3 cellular contexts compared by ENCODE assay signal in the genomic region with DNA sequence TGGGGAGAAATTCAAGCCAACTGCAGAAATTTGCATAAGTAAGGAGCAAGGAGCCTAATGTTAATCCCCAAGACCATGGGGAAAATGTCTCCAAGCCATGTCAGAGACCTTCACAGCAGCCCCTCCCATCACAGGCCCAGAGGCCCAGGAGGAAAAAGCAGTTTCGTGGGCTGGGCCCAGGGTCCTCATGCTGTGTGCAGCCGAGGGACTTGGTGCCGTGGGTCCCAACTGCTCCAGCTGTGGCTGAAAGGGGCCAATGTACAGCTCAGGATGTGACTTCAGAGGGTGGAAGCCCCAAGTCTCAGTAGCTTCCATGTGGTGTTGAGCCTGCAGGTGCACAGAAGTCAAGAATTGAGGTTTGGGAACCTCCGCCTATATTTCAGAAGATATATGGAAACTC. TPM values are rescaled to one million over a fixed set of nuclear protein-coding genes. Genes with fewer than 3 reads are reported as not detected.
"Had no signal": no experiment of that assay in that cellular context is flagged by ENCODE, and none has a peak within 500 bp of the region (broad histone marks: within the 10 kb centered on the region; RNA-seq: fewer than 3 reads in every experiment).

No MANE protein-coding gene starts in this region.

RNA-seq across cellular contexts. Expression of a gene that starts 23.8 kb away (rescaled TPM):
- total RNA-seq: GM23248, H4, HFFc6 had no signal
- polyA plus RNA-seq: GM23248 had no signal
